Comparison of ENCODE assay signal across 8 cellular contexts in genomic region chr18:49768051-49768391, GRCh38. TPM values are rescaled to one million over a fixed set of nuclear protein-coding genes. Genes with fewer than 3 reads are reported as not detected.
DNase-seq lines count a peak whose midpoint lies in the region; ATAC-seq and TF ChIP-seq lines count a peak whose summit lies in the region.

No MANE protein-coding gene starts in this region.

- peak; percentile 50 for DNase-seq in COLO668 (lab: John Stamatoyannopoulos, UW; ENCODE audit: unreplicated experiment)
- peak; percentile 71 for DNase-seq in HPDE6-E6E7 (ENCODE audit: extremely low spot score)
- DNase-seq in SK-N-SH: no peak
- DNase-seq in cardiac muscle cell (ENCODE audit: low read depth in 1 of 2, low spot score in 1 of 2): peak; percentile 66 to 85
- DNase-seq in smooth muscle cell (lab: John Stamatoyannopoulos, UW; ENCODE audit: unreplicated experiment): no peak
- no peak for DNase-seq in 8988T
- no peak for DNase-seq in NCI-H1048 (lab: John Stamatoyannopoulos, UW)

- 50% methylated on average over 5 of the region's 5 CpGs for WGBS in SK-N-SH (ENCODE audit: low lambda C conversion rate)
- 34% methylated on average over 5 of the region's 5 CpGs for WGBS in smooth muscle cell (ENCODE audit: low lambda C conversion rate)

- H3K36me3 ChIP-seq in SK-N-SH (replicated peaks in 1 of 2; ENCODE audit: control insufficient read depth in 1 of 2, insufficient read depth in 2 of 2, low read length in 1 of 2) (no peaks in the 10 kb centered on the region), cardiac muscle cell (no peaks in the 10 kb centered on the region), smooth muscle cell (ENCODE audit: low read depth) (no peaks in the 10 kb centered on the region)

- H3K4me1 ChIP-seq in SK-N-SH (ENCODE audit: control insufficient read depth in 1 of 2, insufficient read depth in 2 of 2, low read depth in 1 of 2, low read length in 1 of 2) (0 out of 4 replicates have a peak, but pooled peaks cover 0 to 5% of the 10 kb centered on the region in 2 experiments), cardiac muscle cell (ENCODE audit: low read depth) (no peaks in the 10 kb centered on the region), smooth muscle cell (ENCODE audit: low read depth) (no peaks in the 10 kb centered on the region)

- H4K20me1 ChIP-seq in SK-N-SH (ENCODE audit: insufficient read depth) (no peaks in the 10 kb centered on the region), smooth muscle cell (ENCODE audit: low read depth) (no peaks in the 10 kb centered on the region)

- H3K4me2 ChIP-seq in SK-N-SH (no peak overlapping the region), smooth muscle cell (no peak overlapping the region)

- H3K9ac ChIP-seq in SK-N-SH: no peak overlapping the region
- H3K9ac ChIP-seq in smooth muscle cell (ENCODE audit: low read depth): no peak overlapping the region

- POLR2A ChIA-PET in SK-N-SH (lab: Yijun Ruan, JAX): no interaction called here

- H3K27ac ChIP-seq in SK-N-SH (ENCODE audit: low read depth in 2 of 2, low read length in 1 of 2): no peak overlapping the region
- no peak overlapping the region for H3K27ac ChIP-seq in cardiac muscle cell
- H3K27ac ChIP-seq in smooth muscle cell (ENCODE audit: low read depth): no peak overlapping the region

- H3F3A ChIP-seq in SK-N-SH (replicated peaks; ENCODE audit: insufficient read depth) (peaks cover 4% of the 10 kb centered on the region), smooth muscle cell (ENCODE audit: low read depth) (no peaks in the 10 kb centered on the region)

- H3K79me2 ChIP-seq in SK-N-SH (ENCODE audit: insufficient read depth) (no peaks in the 10 kb centered on the region), smooth muscle cell (ENCODE audit: low read depth) (no peaks in the 10 kb centered on the region)

- H3K4me3 ChIP-seq in SK-N-SH (ENCODE audit: low read depth in 2 of 2, low read length in 1 of 2) (no peak overlapping the region; a peak in 1 of 4 replicates), cardiac muscle cell (no peak overlapping the region), smooth muscle cell (no peak overlapping the region)

- peak; percentile 76 for TF ChIP-seq CTCF in SK-N-SH (IDR thresholded peaks at IDR 0.05)
- peak; percentile 89 for TF ChIP-seq CTCF in cardiac muscle cell (IDR thresholded peaks at IDR 0.05; ENCODE audit: low read depth, low read length)
- TF ChIP-seq CTCF in smooth muscle cell (IDR thresholded peaks at IDR 0.05; ENCODE audit: borderline replicate concordance, insufficient read depth, poor library complexity, severe bottlenecking): peak; percentile 60

- no peak for ATAC-seq in GM21515 (IDR thresholded peaks at IDR 0.05; ENCODE audit: unreplicated experiment)

- TF ChIP-seq RAD21 in SK-N-SH (IDR thresholded peaks at IDR 0.05; ENCODE audit: low read length): peak; percentile 72

- no peak overlapping the region for H2AFZ ChIP-seq in SK-N-SH (ENCODE audit: low read depth)
- no peak overlapping the region for H2AFZ ChIP-seq in smooth muscle cell (ENCODE audit: low read depth)

- no peaks in the 10 kb centered on the region for H3K9me2 ChIP-seq in SK-N-SH

- no peaks in the 10 kb centered on the region for H3K9me3 ChIP-seq in SK-N-SH
- H3K9me3 ChIP-seq in cardiac muscle cell (ENCODE audit: low read depth): no peaks in the 10 kb centered on the region
- no peaks in the 10 kb centered on the region for H3K9me3 ChIP-seq in smooth muscle cell (replicated peaks; ENCODE audit: low read depth)

- TF ChIP-seq EP300 in SK-N-SH (IDR thresholded peaks at IDR 0.05; ENCODE audit: borderline replicate concordance in 1 of 2, low read depth in 1 of 2, low read length in 1 of 2): no peak

- CTCF ChIA-PET in SK-N-SH (lab: Yijun Ruan, JAX): interaction anchor here (0.7 to 2.4 kb wide), 9 partner anchors 9 to 257 kb away, joined by 3 to 17 read pairs (median 4); partner anchors contain the start of gene LIPG

- H3K27me3 ChIP-seq in SK-N-SH (ENCODE audit: insufficient read depth) (no peaks in the 10 kb centered on the region), cardiac muscle cell (no peaks in the 10 kb centered on the region), smooth muscle cell (ENCODE audit: low read depth) (no peaks in the 10 kb centered on the region)

TF ChIP-seq in SK-N-SH, 30 proteins besides CTCF, POLR2A, EP300 and RAD21:
- TF ChIP-seq RFX5 (IDR thresholded peaks at IDR 0.05; ENCODE audit: low read length) (no peak), ZBTB33 (IDR thresholded peaks at IDR 0.05; ENCODE audit: borderline replicate concordance, low read depth) (no peak), YY1 (IDR thresholded peaks at IDR 0.05; ENCODE audit: low read depth) (no peak), POLR2AphosphoS5 (IDR thresholded peaks at IDR 0.05; ENCODE audit: low read depth, low read length) (no peak), IRF3 (IDR thresholded peaks at IDR 0.05; ENCODE audit: low read depth, low read length) (no peak), TCF12 (IDR thresholded peaks at IDR 0.05) (no peak), SMC3 (IDR thresholded peaks at IDR 0.05; ENCODE audit: low read depth, low read length) (peak; percentile 76)
TF ChIP-seq in SK-N-SH: peak in this region for 1.

RNA-seq across cellular contexts. Expression of gene ACAA2, which starts 45.3 kb away (rescaled TPM):
- 29.3 and 34.9 TPM in 2 replicates for polyA plus RNA-seq in SK-N-SH (2012; rRNA removed)
- 53.4 and 60.7 TPM in 2 replicates for polyA plus RNA-seq in SK-N-SH (2012; cell fraction: cytosol; rRNA removed)
- 28.1 and 33.0 TPM in 2 replicates for polyA plus RNA-seq in SK-N-SH (2012; cell fraction: nucleus; rRNA removed)
- 68.7 and 81.3 TPM in 2 replicates for total RNA-seq in cardiac muscle cell
- polyA plus RNA-seq in cardiac muscle cell: 150 and 185 TPM in 2 replicates
- 62.3 and 67.4 TPM in 2 replicates for total RNA-seq in smooth muscle cell
- polyA plus RNA-seq in smooth muscle cell: 83.1 and 94.6 TPM in 2 replicates

Comparison
In these comparisons a context has a peak if more than half of its experiments do, and no peak if none do; other contexts are left out.
1. DNase-seq: peak in COLO668 (single experiment), HPDE6-E6E7 (single experiment) and cardiac muscle cell (2 of 2); none in SK-N-SH (single experiment), smooth muscle cell (single experiment), 8988T (single experiment) and NCI-H1048 (single experiment).
2. Peak in every context shown above with its lines, with median percentiles within 50 percentile points of each other: CTCF ChIP-seq.